In genomic region chr10:121556918-121557573, GRCh38 we compare ENCODE assay signal across 14 cellular contexts. TPM values are rescaled to one million over a fixed set of nuclear protein-coding genes. Genes with fewer than 3 reads are reported as not detected.
DNase-seq lines count a peak whose midpoint lies in the region; ATAC-seq and TF ChIP-seq lines count a peak whose summit lies in the region.
"Had no signal": no experiment of that assay in that cellular context is flagged by ENCODE, and none has a peak within 500 bp of the region (broad histone marks: within the 10 kb centered on the region; RNA-seq: fewer than 3 reads in every experiment).

No MANE protein-coding gene starts in this region.

- DNase-seq in GM23338 (ENCODE audit: low spot score): no peak
- DNase-seq in WTC11 (ENCODE audit: low spot score): no peak
- no peak for DNase-seq in mesothelial cell of epicardium (ENCODE audit: low spot score in 2 of 2, unreplicated experiment in 2 of 2)
- no peak for DNase-seq in type B pancreatic cell (ENCODE audit: extremely low spot score, unreplicated experiment)
- DNase-seq in NCI-H69 (lab: John Stamatoyannopoulos, UW): no peak
- DNase-seq in NCI-H2196 (lab: John Stamatoyannopoulos, UW; ENCODE audit: unreplicated experiment): no peak
- DNase-seq in NCI-H510A treated with DMSO at 0.1 percent for 48 hours (lab: John Stamatoyannopoulos, UW): no peak
- DNase-seq: BE2C, DMS153, H7, Karpas-422, NCI-H1417 treated with DMSO at 0.1 percent for 48 hours, NCI-H2029, PC-3 had no signal

- no peak overlapping the region for H3K27ac ChIP-seq in GM23338 (ENCODE audit: low read depth)

- POLR2A ChIA-PET in WTC11 (lab: Charles Lee): no interaction called here

- H3K27me3 Mint-ChIP-seq in GM23338 (ENCODE audit: insufficient read depth, low read depth, poor library complexity): peaks cover 3% of the 10 kb centered on the region
- H3K27me3 Mint-ChIP-seq in WTC11 (ENCODE audit: low read depth): no peaks in the 10 kb centered on the region
- no peaks in the 10 kb centered on the region for H3K27me3 Mint-ChIP-seq in mesothelial cell of epicardium (ENCODE audit: low read depth)
- H3K27me3 Mint-ChIP-seq in type B pancreatic cell: no peaks in the 10 kb centered on the region

- H3K4me3 Mint-ChIP-seq in GM23338 (no peak overlapping the region), WTC11 (no peak overlapping the region), mesothelial cell of epicardium (no peak overlapping the region), type B pancreatic cell (no peak overlapping the region)

- no peaks in the 10 kb centered on the region for H3K9me2 ChIP-seq in GM23338 (ENCODE audit: insufficient read depth)

- H2AFZ ChIP-seq in GM23338: no peak overlapping the region

- peaks cover 52% of the 10 kb centered on the region for H3K4me1 ChIP-seq in GM23338 (ENCODE audit: insufficient read depth)
- H3K4me1 ChIP-seq: BE2C had no signal

- H3K27ac Mint-ChIP-seq in GM23338 (peak overlapping the region; percentile 61; the same call in 1 of the 2 replicates), WTC11 (no peak overlapping the region), mesothelial cell of epicardium (peak overlapping the region; percentile 81), type B pancreatic cell (peak overlapping the region; percentile 0)

- peaks cover 74% of the 10 kb centered on the region for H3K4me1 Mint-ChIP-seq in GM23338
- H3K4me1 Mint-ChIP-seq in WTC11: peaks cover 78% of the 10 kb centered on the region
- peaks cover 56% of the 10 kb centered on the region for H3K4me1 Mint-ChIP-seq in mesothelial cell of epicardium
- H3K4me1 Mint-ChIP-seq in type B pancreatic cell (ENCODE audit: unreplicated experiment): peaks cover 60% of the 10 kb centered on the region

- ATAC-seq in GM23338 (no peak), WTC11 (no peak)
- ATAC-seq: PC-3 had no signal

- no peak overlapping the region; the same call in 1 of the 2 replicates for H3K4me2 ChIP-seq in GM23338

- TF ChIP-seq CTCF in GM23338 (conservative IDR thresholded peaks at IDR 0.05; ENCODE audit: low read depth in 2 of 2) (no peak), WTC11 (IDR thresholded peaks at IDR 0.05) (no peak), mesothelial cell of epicardium (IDR thresholded peaks at IDR 0.05; ENCODE audit: unreplicated experiment) (no peak), type B pancreatic cell (conservative IDR thresholded peaks at IDR 0.05) (no peak)

- peaks cover 5% of the 10 kb centered on the region; the same call in 1 of the 2 replicates for H3K36me3 ChIP-seq in GM23338 (ENCODE audit: insufficient read depth)
- H3K36me3 ChIP-seq: BE2C had no signal

- no peaks in the 10 kb centered on the region for H3K9me3 Mint-ChIP-seq in GM23338
- H3K9me3 Mint-ChIP-seq in WTC11: no peaks in the 10 kb centered on the region
- no peaks in the 10 kb centered on the region for H3K9me3 Mint-ChIP-seq in mesothelial cell of epicardium
- H3K9me3 Mint-ChIP-seq in type B pancreatic cell: peaks cover 4% of the 10 kb centered on the region

- H3K4me3 ChIP-seq in GM23338: no peak overlapping the region

- H3F3A ChIP-seq in GM23338 (replicated peaks; ENCODE audit: low read depth): 0 out of 2 replicates have a peak, but pooled peaks cover 4% of the 10 kb centered on the region

- peaks cover 57% of the 10 kb centered on the region for H4K20me1 ChIP-seq in GM23338 (replicated peaks; ENCODE audit: insufficient read depth)

- H3K27me3 ChIP-seq in GM23338 (ENCODE audit: insufficient read depth): no peaks in the 10 kb centered on the region
- H3K27me3 ChIP-seq: BE2C had no signal

- CTCF ChIA-PET in WTC11 (lab: Charles Lee): no interaction called here

- H3K79me2 ChIP-seq in GM23338 (replicated peaks; ENCODE audit: insufficient read depth): peaks cover 99% of the 10 kb centered on the region

- H3K36me3 Mint-ChIP-seq in GM23338 (ENCODE audit: low read depth) (peaks cover 42% of the 10 kb centered on the region), WTC11 (peaks cover 17% of the 10 kb centered on the region), mesothelial cell of epicardium (peaks cover 12% of the 10 kb centered on the region), type B pancreatic cell (peaks cover 31% of the 10 kb centered on the region)

TF ChIP-seq in GM23338, 12 proteins besides CTCF, POLR2A, EP300 and RAD21 (continues in another document):
- no peak for TF ChIP-seq POLR2AphosphoS5 (IDR thresholded peaks at IDR 0.05; ENCODE audit: low read depth)
- TF ChIP-seq STAT1 (IDR thresholded peaks at IDR 0.05; ENCODE audit: unreplicated experiment): no peak
- TF ChIP-seq, protein P1, sequence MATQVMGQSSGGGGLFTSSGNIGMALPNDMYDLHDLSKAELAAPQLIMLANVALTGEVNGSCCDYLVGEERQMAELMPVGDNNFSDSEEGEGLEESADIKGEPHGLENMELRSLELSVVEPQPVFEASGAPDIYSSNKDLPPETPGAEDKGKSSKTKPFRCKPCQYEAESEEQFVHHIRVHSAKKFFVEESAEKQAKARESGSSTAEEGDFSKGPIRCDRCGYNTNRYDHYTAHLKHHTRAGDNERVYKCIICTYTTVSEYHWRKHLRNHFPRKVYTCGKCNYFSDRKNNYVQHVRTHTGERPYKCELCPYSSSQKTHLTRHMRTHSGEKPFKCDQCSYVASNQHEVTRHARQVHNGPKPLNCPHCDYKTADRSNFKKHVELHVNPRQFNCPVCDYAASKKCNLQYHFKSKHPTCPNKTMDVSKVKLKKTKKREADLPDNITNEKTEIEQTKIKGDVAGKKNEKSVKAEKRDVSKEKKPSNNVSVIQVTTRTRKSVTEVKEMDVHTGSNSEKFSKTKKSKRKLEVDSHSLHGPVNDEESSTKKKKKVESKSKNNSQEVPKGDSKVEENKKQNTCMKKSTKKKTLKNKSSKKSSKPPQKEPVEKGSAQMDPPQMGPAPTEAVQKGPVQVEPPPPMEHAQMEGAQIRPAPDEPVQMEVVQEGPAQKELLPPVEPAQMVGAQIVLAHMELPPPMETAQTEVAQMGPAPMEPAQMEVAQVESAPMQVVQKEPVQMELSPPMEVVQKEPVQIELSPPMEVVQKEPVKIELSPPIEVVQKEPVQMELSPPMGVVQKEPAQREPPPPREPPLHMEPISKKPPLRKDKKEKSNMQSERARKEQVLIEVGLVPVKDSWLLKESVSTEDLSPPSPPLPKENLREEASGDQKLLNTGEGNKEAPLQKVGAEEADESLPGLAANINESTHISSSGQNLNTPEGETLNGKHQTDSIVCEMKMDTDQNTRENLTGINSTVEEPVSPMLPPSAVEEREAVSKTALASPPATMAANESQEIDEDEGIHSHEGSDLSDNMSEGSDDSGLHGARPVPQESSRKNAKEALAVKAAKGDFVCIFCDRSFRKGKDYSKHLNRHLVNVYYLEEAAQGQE (IDR thresholded peaks at IDR 0.05; ENCODE audit: unreplicated experiment): no peak
- TF ChIP-seq ZNF331 (CRISPR knock-in tag; IDR thresholded peaks at IDR 0.05; ENCODE audit: low read depth): no peak

TF ChIP-seq in WTC11, 78 proteins besides CTCF, POLR2A, EP300 and RAD21:
- TF ChIP-seq ELF4 (CRISPR knock-in tag; IDR thresholded peaks at IDR 0.05; ENCODE audit: low read depth) (no peak), ZNF317 (CRISPR knock-in tag; IDR thresholded peaks at IDR 0.05; ENCODE audit: borderline replicate concordance, low read depth) (no peak), ZNF121 (CRISPR knock-in tag; IDR thresholded peaks at IDR 0.05) (peak; percentile 91; the same call in 1 of the 2 replicates)

RNA-seq across cellular contexts. Expression of gene FGFR2, which starts 41.2 kb away (rescaled TPM):
- 82.5 and 106 TPM in 2 replicates for total RNA-seq in GM23338 (2014; rRNA removed; shearing (Covaris generic))
- polyA plus RNA-seq in GM23338 (2016; fragmentation: Nextera tagmentation; extraction: Ambion mirVana): 31.1 and 32.3 TPM in 2 replicates
- total RNA-seq in WTC11 (2021) (88.6 to 95.0 TPM (median 90.4 TPM) in 3 replicates), mesothelial cell of epicardium (78.0 to 88.3 TPM (median 83.2 TPM) in 3 replicates), type B pancreatic cell (ENCODE audit: low replicate concordance) (68.8 and 173 TPM in 2 replicates)
